In genomic region chr4:917992-918391, GRCh38 we compare ENCODE assay signal across 19 cellular contexts. TPM values are rescaled to one million over a fixed set of nuclear protein-coding genes. Genes with fewer than 3 reads are reported as not detected.
DNase-seq lines count a peak whose midpoint lies in the region; ATAC-seq, FAIRE-seq and TF ChIP-seq lines count a peak whose summit lies in the region.
"Had no signal": no experiment of that assay in that cellular context is flagged by ENCODE, and none has a peak within 500 bp of the region (broad histone marks: within the 10 kb centered on the region; RNA-seq: fewer than 3 reads in every experiment).

No MANE protein-coding gene starts in this region.

- FAIRE-seq in astrocyte (lab: Jason Lieb, UNC) = peak; percentile 13
- FAIRE-seq: G401.6, GM18507, H54 had no signal

- intact Hi-C loops in natural killer cell (cut with micrococcal nuclease) = no loop called here
- intact Hi-C loops in dendritic cell treated with granulocyte-macrophage colony-stimulating factor and Interleukin-4, amounts not matched to agents 40 ng/mL and 50 ng/mL, for 4 days (cut with micrococcal nuclease) = no loop called here

- no peaks in the 10 kb centered on the region for H3K9me3 ChIP-seq in astrocyte (ENCODE audit: insufficient read depth, low read depth, low read length)
- no peaks in the 10 kb centered on the region for H3K9me3 ChIP-seq in right atrium auricular region

- H4K20me1 ChIP-seq in astrocyte (ENCODE audit: insufficient read depth, low read length) = peaks cover 91% of the 10 kb centered on the region

- H3K4me1 ChIP-seq in astrocyte (ENCODE audit: insufficient read depth, low read length) = no peaks in the 10 kb centered on the region
- no peaks in the 10 kb centered on the region for H3K4me1 ChIP-seq in right atrium auricular region
- H3K4me1 ChIP-seq: HAP-1 had no signal

- H3K27me3 ChIP-seq in astrocyte (ENCODE audit: insufficient read depth, low read length) = no peaks in the 10 kb centered on the region
- H3K27me3 ChIP-seq in right atrium auricular region = no peaks in the 10 kb centered on the region

- H3K36me3 ChIP-seq in astrocyte (ENCODE audit: insufficient read depth, low read length) = no peaks in the 10 kb centered on the region
- H3K36me3 ChIP-seq in right atrium auricular region = no peaks in the 10 kb centered on the region

- H3K4me2 ChIP-seq in astrocyte (ENCODE audit: low read length) = no peak overlapping the region

- H3K36me3 Mint-ChIP-seq in natural killer cell = no peaks in the 10 kb centered on the region
- H3K36me3 Mint-ChIP-seq in natural killer cell treated with Interleukin-12 subunit alpha and Interleukin-12 subunit beta and Interleukin-15 and Interleukin-18, amount 100 ng/mL, for 72 hours = peaks cover 5% of the 10 kb centered on the region
- H3K36me3 Mint-ChIP-seq in astrocyte (ENCODE audit: low read depth, unreplicated experiment) = peaks cover 10% of the 10 kb centered on the region
- peaks cover 34% of the 10 kb centered on the region for H3K36me3 Mint-ChIP-seq in dendritic cell treated with granulocyte-macrophage colony-stimulating factor and Interleukin-4, amounts not matched to agents 40 ng/mL and 50 ng/mL, for 4 days (ENCODE audit: low read depth)
- H3K36me3 Mint-ChIP-seq in progenitor cell of endocrine pancreas (ENCODE audit: insufficient read depth) = peaks cover 2% of the 10 kb centered on the region

- peaks cover 69 to 70% of the 10 kb centered on the region in 2 donors for H3K4me1 Mint-ChIP-seq in natural killer cell
- peaks cover 65 to 74% of the 10 kb centered on the region in 2 donors for H3K4me1 Mint-ChIP-seq in natural killer cell treated with Interleukin-12 subunit alpha and Interleukin-12 subunit beta and Interleukin-15 and Interleukin-18, amount 100 ng/mL, for 72 hours (ENCODE audit: low read depth in 2 of 2)
- H3K4me1 Mint-ChIP-seq in astrocyte (ENCODE audit: low read depth, unreplicated experiment) = peaks cover 17% of the 10 kb centered on the region
- H3K4me1 Mint-ChIP-seq in dendritic cell treated with granulocyte-macrophage colony-stimulating factor and Interleukin-4, amounts not matched to agents 40 ng/mL and 50 ng/mL, for 4 days (ENCODE audit: low read depth) = peaks cover 74% of the 10 kb centered on the region
- H3K4me1 Mint-ChIP-seq in progenitor cell of endocrine pancreas (ENCODE audit: low read depth) = peaks cover 5% of the 10 kb centered on the region

- no peaks in the 10 kb centered on the region for H3K9me3 Mint-ChIP-seq in natural killer cell
- no peaks in the 10 kb centered on the region for H3K9me3 Mint-ChIP-seq in natural killer cell treated with Interleukin-12 subunit alpha and Interleukin-12 subunit beta and Interleukin-15 and Interleukin-18, amount 100 ng/mL, for 72 hours
- peaks cover 4% of the 10 kb centered on the region for H3K9me3 Mint-ChIP-seq in astrocyte (ENCODE audit: unreplicated experiment)
- no peaks in the 10 kb centered on the region for H3K9me3 Mint-ChIP-seq in dendritic cell treated with granulocyte-macrophage colony-stimulating factor and Interleukin-4, amounts not matched to agents 40 ng/mL and 50 ng/mL, for 4 days
- peaks cover 11% of the 10 kb centered on the region for H3K9me3 Mint-ChIP-seq in progenitor cell of endocrine pancreas (ENCODE audit: low read depth)

- TF ChIP-seq CTCF in natural killer cell (IDR thresholded peaks at IDR 0.05) (no peak), astrocyte (IDR thresholded peaks at IDR 0.05; ENCODE audit: insufficient read depth, low read depth, low read length) (no peak), progenitor cell of endocrine pancreas (IDR thresholded peaks at IDR 0.05; ENCODE audit: unreplicated experiment) (no peak), right atrium auricular region (IDR thresholded peaks at IDR 0.05) (no peak)

- H3K27ac Mint-ChIP-seq in natural killer cell (peak overlapping the region; percentile 41 to 65), astrocyte (ENCODE audit: unreplicated experiment) (no peak overlapping the region), progenitor cell of endocrine pancreas (peak overlapping the region; percentile 47)
- peak overlapping the region in 1 of 2 donors; percentile 54 for H3K27ac Mint-ChIP-seq in natural killer cell treated with Interleukin-12 subunit alpha and Interleukin-12 subunit beta and Interleukin-15 and Interleukin-18, amount 100 ng/mL, for 72 hours
- H3K27ac Mint-ChIP-seq in dendritic cell treated with granulocyte-macrophage colony-stimulating factor and Interleukin-4, amounts not matched to agents 40 ng/mL and 50 ng/mL, for 4 days = peak overlapping the region; percentile 27
- H3K27ac Mint-ChIP-seq: HFFc6 had no signal

- no peak overlapping the region for H3K4me3 Mint-ChIP-seq in natural killer cell
- H3K4me3 Mint-ChIP-seq in natural killer cell treated with Interleukin-12 subunit alpha and Interleukin-12 subunit beta and Interleukin-15 and Interleukin-18, amount 100 ng/mL, for 72 hours = no peak overlapping the region
- H3K4me3 Mint-ChIP-seq in astrocyte (ENCODE audit: unreplicated experiment) = no peak overlapping the region
- no peak overlapping the region for H3K4me3 Mint-ChIP-seq in dendritic cell treated with granulocyte-macrophage colony-stimulating factor and Interleukin-4, amounts not matched to agents 40 ng/mL and 50 ng/mL, for 4 days
- H3K4me3 Mint-ChIP-seq in progenitor cell of endocrine pancreas (ENCODE audit: low read depth) = no peak overlapping the region
- H3K4me3 Mint-ChIP-seq: HFFc6 had no signal

- peaks cover 96% of the 10 kb centered on the region for H3K79me2 ChIP-seq in astrocyte (ENCODE audit: insufficient read depth, low read length)

- H3K27ac ChIP-seq in astrocyte (ENCODE audit: low read depth, low read length) = no peak overlapping the region
- H3K27ac ChIP-seq in right atrium auricular region = no peak overlapping the region

- DNase-seq in natural killer cell (no peak), astrocyte (ENCODE audit: low read depth) (no peak), progenitor cell of endocrine pancreas (ENCODE audit: low spot score, unreplicated experiment) (no peak), NCI-H2081 treated with DMSO at 0.1 percent for 48 hours (lab: John Stamatoyannopoulos, UW) (no peak), right atrium auricular region (ENCODE audit: low spot score) (no peak)
- DNase-seq in natural killer cell treated with Interleukin-12 subunit alpha and Interleukin-12 subunit beta and Interleukin-15 and Interleukin-18, amount 100 ng/mL, for 72 hours (ENCODE audit: low spot score) = no peak
- DNase-seq: C1 segment of cervical spinal cord; CD4-positive, alpha-beta memory T cell; COR-L47; DMS153; DND-41; GOT3; HFFc6 had no signal

- no peak for ATAC-seq in natural killer cell
- no peak for ATAC-seq in natural killer cell treated with Interleukin-12 subunit alpha and Interleukin-12 subunit beta and Interleukin-15 and Interleukin-18, amount 100 ng/mL, for 72 hours
- no peak for ATAC-seq in GM18498 (IDR thresholded peaks at IDR 0.05; ENCODE audit: unreplicated experiment)

- H3K4me3 ChIP-seq in astrocyte (ENCODE audit: insufficient read depth, low read depth, low read length) (no peak overlapping the region), right atrium auricular region (no peak overlapping the region)
- H3K4me3 ChIP-seq: HAP-1 had no signal

- no peak overlapping the region for H3K9ac ChIP-seq in astrocyte (ENCODE audit: low read length)

- H3K27me3 Mint-ChIP-seq in natural killer cell (ENCODE audit: low read depth in 2 of 2) (no peaks in the 10 kb centered on the region), astrocyte (ENCODE audit: low read depth, unreplicated experiment) (no peaks in the 10 kb centered on the region), progenitor cell of endocrine pancreas (no peaks in the 10 kb centered on the region)
- no peaks in the 10 kb centered on the region for H3K27me3 Mint-ChIP-seq in natural killer cell treated with Interleukin-12 subunit alpha and Interleukin-12 subunit beta and Interleukin-15 and Interleukin-18, amount 100 ng/mL, for 72 hours
- no peaks in the 10 kb centered on the region for H3K27me3 Mint-ChIP-seq in dendritic cell treated with granulocyte-macrophage colony-stimulating factor and Interleukin-4, amounts not matched to agents 40 ng/mL and 50 ng/mL, for 4 days
- H3K27me3 Mint-ChIP-seq: CD4-positive, alpha-beta memory T cell had no signal

- H2AFZ ChIP-seq in astrocyte (ENCODE audit: low read depth, low read length) = no peak overlapping the region

RNA-seq across cellular contexts. Expression of gene GAK, which starts 14.1 kb away (rescaled TPM):
- total RNA-seq in natural killer cell (100 to 1,000 TPM; 349 to 358 (median 349) TPM), astrocyte (86.9 and 89.9 TPM in 2 replicates), progenitor cell of endocrine pancreas (116 and 119 TPM in 2 replicates), right atrium auricular region (10 to 100 TPM; 27.8 to 52.2 TPM)
- total RNA-seq in natural killer cell treated with Interleukin-12 subunit alpha and Interleukin-12 subunit beta and Interleukin-15 and Interleukin-18, amount 100 ng/mL, for 72 hours = 100 to 1,000 TPM; 168 to 234 TPM

RNA-seq across cellular contexts. Expression of gene TMEM175, which starts 14.3 kb away (rescaled TPM):
- total RNA-seq in natural killer cell (10 to 100 TPM; 72.8 to 79.8 (median 73.2) TPM), astrocyte (22.1 and 27.8 TPM in 2 replicates), progenitor cell of endocrine pancreas (29.1 and 30.6 TPM in 2 replicates), right atrium auricular region (10 to 100 TPM; 20.2 to 24.0 TPM)
- total RNA-seq in natural killer cell treated with Interleukin-12 subunit alpha and Interleukin-12 subunit beta and Interleukin-15 and Interleukin-18, amount 100 ng/mL, for 72 hours = 10 to 100 TPM; 26.5 to 29.2 TPM

RNA-seq across cellular contexts. Expression of gene DGKQ, which starts 55.4 kb away (rescaled TPM):
- total RNA-seq in natural killer cell (10 to 100 TPM; 64.2 to 79.5 (median 65.2) TPM), astrocyte (19.0 and 20.2 TPM in 2 replicates), progenitor cell of endocrine pancreas (21.6 and 24.9 TPM in 2 replicates), right atrium auricular region (1 to 10 TPM; 3.1 to 4.8 TPM)
- 10 to 100 TPM; 15.4 to 19.6 TPM for total RNA-seq in natural killer cell treated with Interleukin-12 subunit alpha and Interleukin-12 subunit beta and Interleukin-15 and Interleukin-18, amount 100 ng/mL, for 72 hours
